Comparison of ENCODE assay signal across 19 cellular contexts in genomic region chr1:33155877-33156538, GRCh38. TPM values are rescaled to one million over a fixed set of nuclear protein-coding genes. Genes with fewer than 3 reads are reported as not detected.
DNase-seq lines count a peak whose midpoint lies in the region; ATAC-seq, FAIRE-seq and TF ChIP-seq lines count a peak whose summit lies in the region.
"Had no signal": no experiment of that assay in that cellular context is flagged by ENCODE, and none has a peak within 500 bp of the region (broad histone marks: within the 10 kb centered on the region; RNA-seq: fewer than 3 reads in every experiment).

No MANE protein-coding gene starts in this region.

- H3K9me3 ChIP-seq in BLaER1 treated with 17β-estradiol and CSF1 and Interleukin-3, amounts not matched to agents 10 nM and 100 nM (replicated peaks in 1 of 11) = no peaks in the 10 kb centered on the region
- H3K9me3 ChIP-seq in HEK293 (ENCODE audit: control insufficient read depth, insufficient read depth, low read depth, low read length) = no peaks in the 10 kb centered on the region
- H3K9me3 ChIP-seq in K562 (replicated peaks; ENCODE audit: control insufficient read depth, insufficient read depth, low read depth, low read length) = no peaks in the 10 kb centered on the region
- H3K9me3 ChIP-seq: suprapubic skin had no signal

- no peak overlapping the region for H3K4me3 ChIP-seq in BLaER1 treated with 17β-estradiol and CSF1 and Interleukin-3, amounts not matched to agents 10 nM and 100 nM
- H3K4me3 ChIP-seq in HEK293 (ENCODE audit: low read depth, low read length) (no peak overlapping the region), K562 (no peak overlapping the region)
- H3K4me3 ChIP-seq: suprapubic skin had no signal

- 2% methylated on average over 4 of the region's 4 CpGs for WGBS in K562 (ENCODE audit: insufficient coverage, low coverage, missing lambda C conversion rate)

- H3K9me3 Mint-ChIP-seq in nephron progenitor cell (no peaks in the 10 kb centered on the region), Calu3 (ENCODE audit: low read depth, unreplicated experiment) (no peaks in the 10 kb centered on the region)
- H3K9me3 Mint-ChIP-seq: activated naive CD4-positive, alpha-beta T cell treated with anti-CD3 and anti-CD28 coated beads for 36 hours; T-cell had no signal

- in situ Hi-C loops in K562 (cut with MboI) = no loop called here

- H3K9ac ChIP-seq in BLaER1 treated with 17β-estradiol and CSF1 and Interleukin-3, amounts not matched to agents 10 nM and 100 nM = no peak overlapping the region; a peak in 1 of 22 replicates
- no peak overlapping the region for H3K9ac ChIP-seq in K562 (ENCODE audit: insufficient read depth in 1 of 2, low read depth in 2 of 2, low read length in 2 of 2)

- H3K27ac Mint-ChIP-seq in nephron progenitor cell (peak overlapping the region; percentile 60), Calu3 (ENCODE audit: unreplicated experiment) (no peak overlapping the region)
- H3K27ac Mint-ChIP-seq: activated naive CD4-positive, alpha-beta T cell treated with anti-CD3 and anti-CD28 coated beads for 36 hours; B cell had no signal

- H3K4me1 Mint-ChIP-seq in nephron progenitor cell (peaks cover 61% of the 10 kb centered on the region), Calu3 (ENCODE audit: low read depth, unreplicated experiment) (peaks cover 25% of the 10 kb centered on the region)

- POLR2A ChIA-PET in HEK293 (lab: Yijun Ruan, JAX) = interaction anchor here (0.7 kb wide), 1 partner anchor 26 kb away, joined by 3 read pairs; the partner anchor contains the start of gene TRIM62
- POLR2A ChIA-PET in K562 (lab: Yijun Ruan, JAX) = interaction anchor here (0.6 kb wide), 1 partner anchor 22 kb away, joined by 3 read pairs; no protein-coding TSS in a partner anchor

- no peak overlapping the region for H2AFZ ChIP-seq in K562 (ENCODE audit: low read depth, low read length)

- H3K4me3 Mint-ChIP-seq in nephron progenitor cell (no peak overlapping the region), Calu3 (ENCODE audit: low read depth, unreplicated experiment) (no peak overlapping the region)
- H3K4me3 Mint-ChIP-seq: activated naive CD4-positive, alpha-beta T cell treated with anti-CD3 and anti-CD28 coated beads for 36 hours; B cell; T-cell had no signal

- H4K20me1 ChIP-seq in BLaER1 treated with 17β-estradiol and CSF1 and Interleukin-3, amounts not matched to agents 10 nM and 100 nM = peaks cover 0 to 13% (median 0%) of the 10 kb centered on the region in 11 experiments; a peak in 3 of 22 replicates
- no peaks in the 10 kb centered on the region; the same call in 1 of the 2 replicates for H4K20me1 ChIP-seq in K562 (replicated peaks; ENCODE audit: control insufficient read depth, insufficient read depth, low read length)

- no peak for FAIRE-seq in K562 (lab: Jason Lieb, UNC)
- FAIRE-seq: keratinocyte had no signal

- H3K79me2 ChIP-seq in K562 (ENCODE audit: control insufficient read depth, insufficient read depth, low read length) = no peaks in the 10 kb centered on the region

- TF ChIP-seq POLR2A in K562 (conservative IDR thresholded peaks at IDR 0.05) = no peak

- H3K27ac ChIP-seq in BLaER1 treated with 17β-estradiol and CSF1 and Interleukin-3, amounts not matched to agents 10 nM and 100 nM = peak overlapping the region in 1 of 11 experiments; percentile 49; a peak in 3 of 22 replicates
- H3K27ac ChIP-seq in HEK293 (ENCODE audit: extremely low read depth, low read depth, low read length) = no peak overlapping the region
- no peak overlapping the region for H3K27ac ChIP-seq in K562 (ENCODE audit: extremely low read depth, low read depth, low read length)
- H3K27ac ChIP-seq: suprapubic skin had no signal

- DNase-seq in K562 (ENCODE audit: extremely low read depth in 1 of 4, low spot score in 3 of 4) (no peak), nephron progenitor cell (no peak), Calu3 (no peak), NCI-H1092 treated with DMSO at 0.1 percent for 48 hours (lab: John Stamatoyannopoulos, UW) (no peak)
- no peak for DNase-seq in stimulated activated CD4-positive, alpha-beta T cell treated with anti-CD3 and anti-CD28 coated beads, Interleukin-1b, Interleukin-23, amount 100 ng/mL, for 48 hours
- DNase-seq: activated naive CD4-positive, alpha-beta T cell treated with anti-CD3 and anti-CD28 coated beads for 36 hours; effector memory CD4-positive, alpha-beta T cell; KG1; mesendoderm; NCI-H2227 treated with DMSO at 0.1 percent for 48 hours; nucleus accumbens; T-cell had no signal

- H3K36me3 ChIP-seq in BLaER1 treated with 17β-estradiol and CSF1 and Interleukin-3, amounts not matched to agents 10 nM and 100 nM = peaks cover 8 to 20% (median 15%) of the 10 kb centered on the region in 11 experiments; a peak in 20 of 22 replicates
- peaks cover 0 to 10% of the 10 kb centered on the region in 2 experiments; a peak in 1 of 3 replicates for H3K36me3 ChIP-seq in HEK293 (ENCODE audit: control insufficient read depth in 2 of 2, insufficient read depth in 1 of 2, low read length in 2 of 2)
- H3K36me3 ChIP-seq in K562 (ENCODE audit: control insufficient read depth, insufficient read depth, low read length) = no peaks in the 10 kb centered on the region

- H3K9me1 ChIP-seq in K562 (ENCODE audit: control insufficient read depth, insufficient read depth, low read length) = no peaks in the 10 kb centered on the region

- no peak for TF ChIP-seq EP300 in K562 (IDR thresholded peaks at IDR 0.05; ENCODE audit: low read length)

- H3K27me3 ChIP-seq in BLaER1 treated with 17β-estradiol and CSF1 and Interleukin-3, amounts not matched to agents 10 nM and 100 nM = no peaks in the 10 kb centered on the region
- H3K27me3 ChIP-seq in K562 (ENCODE audit: control insufficient read depth in 2 of 2, insufficient read depth in 2 of 2, low read length in 2 of 2) = peaks cover 27 to 58% of the 10 kb centered on the region in 2 experiments
- H3K27me3 ChIP-seq: suprapubic skin had no signal

- ATAC-seq in K562 = no peak; the same call in 2 of the 3 replicates
- ATAC-seq: activated CD4-positive, CD25-positive, alpha-beta regulatory T cell treated with anti-CD3 and anti-CD28 coated beads, Interleukin-2, amount 50 U/mL, for 24 hours; sciatic nerve; T-cell had no signal

- H3K27me3 Mint-ChIP-seq in nephron progenitor cell (ENCODE audit: low read depth, poor library complexity) = peaks cover 2% of the 10 kb centered on the region
- no peaks in the 10 kb centered on the region for H3K27me3 Mint-ChIP-seq in Calu3 (ENCODE audit: unreplicated experiment)
- H3K27me3 Mint-ChIP-seq: B cell, T-cell had no signal

- peak overlapping the region; percentile 43 to 87 (median 57) for H3K4me2 ChIP-seq in BLaER1 treated with 17β-estradiol and CSF1 and Interleukin-3, amounts not matched to agents 10 nM and 100 nM
- no peak overlapping the region for H3K4me2 ChIP-seq in K562 (ENCODE audit: insufficient read depth, low read length)

- TF ChIP-seq RAD21 in K562 (CRISPR knock-in tag; conservative IDR thresholded peaks at IDR 0.05 in 1 of 2, IDR thresholded peaks at IDR 0.05 in 1 of 2) = no peak

- H3K4me1 ChIP-seq in BLaER1 treated with 17β-estradiol and CSF1 and Interleukin-3, amounts not matched to agents 10 nM and 100 nM = peaks cover 34 to 56% (median 55%) of the 10 kb centered on the region in 10 experiments
- peaks cover 7% of the 10 kb centered on the region; the same call in 1 of the 2 replicates for H3K4me1 ChIP-seq in HEK293 (ENCODE audit: control insufficient read depth, insufficient read depth, low read length)
- H3K4me1 ChIP-seq in K562 (replicated peaks in 1 of 2; ENCODE audit: control insufficient read depth in 2 of 2, insufficient read depth in 2 of 2, low read length in 2 of 2) = peaks cover 0 to 4% of the 10 kb centered on the region in 2 experiments; a peak in 1 of 5 replicates

- intact Hi-C loops in K562 (cut with micrococcal nuclease) (no loop called here), Calu3 (cut with micrococcal nuclease; ENCODE audit: unreplicated experiment) (no loop called here)

- no TSS peak for BruUV-seq in K562 (replicated peaks; lab: Mats Ljungman, UMichigan)
- no TSS peak for BruUV-seq in Calu3 (replicated peaks; lab: Mats Ljungman, UMichigan)

- H3K36me3 Mint-ChIP-seq in nephron progenitor cell (ENCODE audit: low read depth) (peaks cover 50% of the 10 kb centered on the region), Calu3 (ENCODE audit: insufficient read depth, unreplicated experiment) (no peaks in the 10 kb centered on the region)

- CTCF ChIA-PET in HEK293 (lab: Yijun Ruan, JAX) = interaction anchor here (0.7 kb wide), 1 partner anchor 133 kb away, joined by 3 read pairs; no protein-coding TSS in a partner anchor
- CTCF ChIA-PET in K562 (lab: Yijun Ruan, JAX; ENCODE audit: low intra/inter-chr PET ratio) = no interaction called here
- CTCF ChIA-PET in Calu3 (lab: Charles Lee) = no interaction called here

- TF ChIP-seq CTCF in HEK293 (tag by site-specific recombination; IDR thresholded peaks at IDR 0.05) (no peak), K562 (IDR thresholded peaks at IDR 0.05 in 2 of 3, conservative IDR thresholded peaks at IDR 0.05 in 1 of 3; ENCODE audit: insufficient read depth in 2 of 3, low read depth in 1 of 3, low read length in 3 of 3) (no peak), nephron progenitor cell (IDR thresholded peaks at IDR 0.05) (no peak), Calu3 (IDR thresholded peaks at IDR 0.05; ENCODE audit: unreplicated experiment) (no peak)

RNA-seq across cellular contexts. Expression of gene TRIM62, which starts 25.8 kb away (rescaled TPM):
- 1.6 and 2.5 TPM in 2 replicates for total RNA-seq in K562 (2011; cell fraction: chromatin; rRNA removed; ENCODE audit: low replicate concordance)
- total RNA-seq in K562 (2011; cell fraction: nucleolus; rRNA removed) = 1.4 and 2.3 TPM in 2 replicates
- 1.7 and 2.3 TPM in 2 replicates for total RNA-seq in K562 (2011; cell fraction: nucleoplasm; rRNA removed)
- total RNA-seq in K562 (2014; rRNA removed) = 0.94 and 1.5 TPM in 2 replicates
- total RNA-seq in K562 (2014; rRNA removed; fragmentation: Illumina TruSeq; extraction: Trizol) = 0.26 and 0.36 TPM in 2 replicates
- 0.22 and 0.60 TPM in 2 replicates for total RNA-seq in K562 (2015; rRNA removed; fragmentation: Illumina TruSeq; extraction: Trizol)
- 2.2 and 2.3 TPM in 2 replicates for total RNA-seq in K562 (2021)
- 0.18 and 0.41 TPM in 2 replicates for polyA plus RNA-seq in K562 (2011; rRNA removed)
- 0.25 and 0.70 TPM in 2 replicates for polyA plus RNA-seq in K562 (2011; cell fraction: cytosol; rRNA removed)
- 0.83 and 2.1 TPM in 2 replicates for polyA plus RNA-seq in K562 (2011; cell fraction: nucleus; rRNA removed)
- polyA plus RNA-seq in K562 (2012) = 1.4 and 2.9 TPM in 2 replicates
- 1.3 and 1.4 TPM in 2 replicates for polyA plus RNA-seq in K562 (2014; fragmentation: Illumina TruSeq; extraction: Trizol)
- polyA plus RNA-seq in K562 (2014; fragmentation: Nextera tagmentation; extraction: Ambion mirVana) = under 1 TPM; 0.27 to 0.62 TPM
- 0.52 and 0.58 TPM in 2 replicates for polyA plus RNA-seq in K562 (2014; rRNA removed)
- 0.11 and 0.15 TPM in 2 replicates for polyA minus RNA-seq in K562 (2011; rRNA and poly(A)+ RNA removed)
- polyA minus RNA-seq in K562 (2011; cell fraction: cytosol; rRNA and poly(A)+ RNA removed) = 0.73 and 0.95 TPM in 2 replicates
- polyA minus RNA-seq in K562 (2011; cell fraction: nucleus; rRNA and poly(A)+ RNA removed) = 0.40 and 1.1 TPM in 2 replicates
- total RNA-seq in Calu3 (2022) = 6.9 and 8.8 TPM in 2 replicates
